ENCODE assay signal across 8 cellular contexts in genomic region chr15:56732881-56733130, GRCh38. TPM values are rescaled to one million over a fixed set of nuclear protein-coding genes. Genes with fewer than 3 reads are reported as not detected.
DNase-seq lines count a peak whose midpoint lies in the region; ATAC-seq and TF ChIP-seq lines count a peak whose summit lies in the region.

No MANE protein-coding gene starts in this region.

- H3K36me3 Mint-ChIP-seq in activated T-helper 17 cell treated with anti-CD3 and anti-CD28 coated beads, Interleukin-2, amount 50 U/mL, for 72 hours (ENCODE audit: low read depth) = peaks cover 11% of the 10 kb centered on the region
- peaks cover 0 to 3% (median 0%) of the 10 kb centered on the region in 3 donors for H3K36me3 Mint-ChIP-seq in immature natural killer cell

- H3K27me3 Mint-ChIP-seq in activated T-helper 17 cell treated with anti-CD3 and anti-CD28 coated beads, Interleukin-2, amount 50 U/mL, for 72 hours = no peaks in the 10 kb centered on the region
- H3K27me3 Mint-ChIP-seq in immature natural killer cell (ENCODE audit: low read depth in 3 of 3) = peaks cover 0 to 4% (median 2%) of the 10 kb centered on the region in 3 donors

- H3K4me3 Mint-ChIP-seq in activated T-helper 17 cell treated with anti-CD3 and anti-CD28 coated beads, Interleukin-2, amount 50 U/mL, for 72 hours = peak overlapping the region; percentile 93
- peak overlapping the region; percentile 92 to 95 (median 95) for H3K4me3 Mint-ChIP-seq in immature natural killer cell

- H3K4me1 ChIP-seq in heart right ventricle (peaks cover 0 to 61% (median 35%) of the 10 kb centered on the region in 9 donors), stomach smooth muscle (ENCODE audit: control insufficient read depth, insufficient read depth, low read length) (peaks cover 17% of the 10 kb centered on the region)

- H3K9me3 Mint-ChIP-seq in activated T-helper 17 cell treated with anti-CD3 and anti-CD28 coated beads, Interleukin-2, amount 50 U/mL, for 72 hours = no peaks in the 10 kb centered on the region
- no peaks in the 10 kb centered on the region for H3K9me3 Mint-ChIP-seq in immature natural killer cell

- intact Hi-C loops in heart right ventricle (cut with DNase I) (loop anchor here in 3 of 10 donors (5.0 to 10.0 kb wide), 3 partner anchors 79 to 154 kb away; no protein-coding TSS in a partner anchor), Right ventricle myocardium superior (cut with DNase I) (loop anchor here (10.0 kb wide), 1 partner anchor 152 kb away; no protein-coding TSS in a partner anchor)

- H3K4me3 ChIP-seq in heart right ventricle (peak overlapping the region; percentile 63 to 76 (median 69)), stomach smooth muscle (ENCODE audit: low read length in 2 of 2) (peak overlapping the region; percentile 79 to 86)

- no peak for TF ChIP-seq CTCF in heart right ventricle (IDR thresholded peaks at IDR 0.05)

- DNase-seq in heart right ventricle = peak in 1 of 2 donors; percentile 45
- DNase-seq in Right ventricle myocardium superior = no peak
- no peak for DNase-seq in immature natural killer cell
- DNase-seq in stimulated activated CD4-positive, alpha-beta T cell treated with anti-CD3 and anti-CD28 coated beads, Interleukin-4, amount 100 ng/mL, for 1 hour = no peak
- DNase-seq in HEK293T (ENCODE audit: extremely low spot score) = no peak
- DNase-seq in superior temporal gyrus (ENCODE audit: extremely low spot score) = no peak

- ATAC-seq in heart right ventricle (peak in 3 of 8 donors; percentile 51 to 81 (median 54)), Right ventricle myocardium superior (ENCODE audit: poor library complexity) (no peak)
- no peak for ATAC-seq in activated T-helper 17 cell treated with anti-CD3 and anti-CD28 coated beads, Interleukin-2, amount 50 U/mL, for 72 hours (replicated peaks)

- H3K27ac ChIP-seq in heart right ventricle = peak overlapping the region; percentile 96 to 99 (median 98)
- H3K27ac ChIP-seq in stomach smooth muscle (ENCODE audit: low read length) = peak overlapping the region; percentile 92

- peak overlapping the region; percentile 98 for H3K27ac Mint-ChIP-seq in activated T-helper 17 cell treated with anti-CD3 and anti-CD28 coated beads, Interleukin-2, amount 50 U/mL, for 72 hours
- H3K27ac Mint-ChIP-seq in immature natural killer cell = peak overlapping the region; percentile 86 to 96 (median 94)

- H3K27me3 ChIP-seq in heart right ventricle (no peaks in the 10 kb centered on the region), stomach smooth muscle (ENCODE audit: control insufficient read depth in 1 of 2, insufficient read depth in 2 of 2, low read length in 2 of 2) (no peaks in the 10 kb centered on the region)

- POLR2A ChIA-PET in HEK293T (lab: Yijun Ruan, JAX) = no interaction called here

- H3K36me3 ChIP-seq in heart right ventricle = peaks cover 0 to 4% (median 0%) of the 10 kb centered on the region in 9 donors
- H3K36me3 ChIP-seq in stomach smooth muscle (ENCODE audit: control insufficient read depth in 2 of 2, insufficient read depth in 2 of 2, low read length in 2 of 2) = no peaks in the 10 kb centered on the region

- WGBS in heart right ventricle, 2 donors = 0 to 1% methylated on average over 8 of the region's 8 CpGs

- H3K4me1 Mint-ChIP-seq in activated T-helper 17 cell treated with anti-CD3 and anti-CD28 coated beads, Interleukin-2, amount 50 U/mL, for 72 hours = peaks cover 16% of the 10 kb centered on the region
- peaks cover 34 to 45% of the 10 kb centered on the region in 2 donors for H3K4me1 Mint-ChIP-seq in immature natural killer cell

- CTCF ChIA-PET in HEK293T (lab: Yijun Ruan, JAX) = no interaction called here

- H3K9me3 ChIP-seq in heart right ventricle = peaks cover 0 to 10% (median 0%) of the 10 kb centered on the region in 11 donors
- H3K9me3 ChIP-seq in stomach smooth muscle (ENCODE audit: control insufficient read depth in 2 of 2, low read length in 2 of 2) = no peaks in the 10 kb centered on the region

- peak overlapping the region; percentile 91 to 96 for H3K9ac ChIP-seq in stomach smooth muscle (ENCODE audit: low read length in 2 of 2)

TF ChIP-seq in HEK293T, 16 proteins besides CTCF, POLR2A, EP300 and RAD21:
- TF ChIP-seq FOXK2 (IDR thresholded peaks at IDR 0.05) (no peak), ELF4 (IDR thresholded peaks at IDR 0.05) (no peak), L3MBTL2 (conservative IDR thresholded peaks at IDR 0.05) (no peak; the same call in 1 of the 2 replicates), CTBP1 (IDR thresholded peaks at IDR 0.05; ENCODE audit: borderline replicate concordance) (no peak), ARNT (IDR thresholded peaks at IDR 0.05) (no peak), ZNF384 (IDR thresholded peaks at IDR 0.05) (no peak)

RNA-seq across cellular contexts. Expression of gene ZNF280D, which starts 0.5 kb away (rescaled TPM):
- total RNA-seq in heart right ventricle (10 to 100 TPM; 20.0 to 30.9 (median 24.9) TPM), Right ventricle myocardium superior (21.1 TPM)
- polyA plus RNA-seq in heart right ventricle (10 to 100 TPM in 1 of 2 donors, 1 to 10 TPM in 1; 6.9 to 42.4 TPM), immature natural killer cell (10 to 100 TPM in 1 of 3 donors, 1 to 10 TPM in 2; 7.9 to 10.6 (median 8.1) TPM)
- total RNA-seq in activated T-helper 17 cell treated with anti-CD3 and anti-CD28 coated beads, Interleukin-2, amount 50 U/mL, for 72 hours = 10 to 100 TPM; 16.3 to 18.4 TPM
